In genomic region chr3:45479627-45480026, GRCh38 we compare ENCODE assay signal across 15 cellular contexts.
DNase-seq lines count a peak whose midpoint lies in the region; TF ChIP-seq lines count a peak whose summit lies in the region.
"Had no signal": no experiment of that assay in that cellular context is flagged by ENCODE, and none has a peak within 500 bp of the region (broad histone marks: within the 10 kb centered on the region; RNA-seq: fewer than 3 reads in every experiment).

No MANE protein-coding gene starts in this region.

- H2AFZ ChIP-seq in GM23248 (no peak overlapping the region), smooth muscle cell (ENCODE audit: low read depth) (no peak overlapping the region)

- TF ChIP-seq CTCF in fibroblast of villous mesenchyme (IDR thresholded peaks at IDR 0.05; ENCODE audit: insufficient read depth, low read depth, low read length) (no peak), smooth muscle cell (IDR thresholded peaks at IDR 0.05; ENCODE audit: borderline replicate concordance, insufficient read depth, poor library complexity, severe bottlenecking) (no peak), endothelial cell (IDR thresholded peaks at IDR 0.05; ENCODE audit: unreplicated experiment) (no peak)

- no peaks in the 10 kb centered on the region for H3K9me2 ChIP-seq in GM23248 (ENCODE audit: insufficient read depth)

- DNase-seq in GM23248 = peak; percentile 84
- peak; percentile 87 for DNase-seq in adipocyte (ENCODE audit: low read depth)
- peak; percentile 86 for DNase-seq in fibroblast of villous mesenchyme (ENCODE audit: low read depth)
- no peak for DNase-seq in smooth muscle cell (lab: John Stamatoyannopoulos, UW; ENCODE audit: unreplicated experiment)
- DNase-seq in GOT3 (lab: John Stamatoyannopoulos, UW) = no peak
- no peak for DNase-seq in NCI-H2196 treated with DMSO at 0.1 percent for 48 hours (lab: John Stamatoyannopoulos, UW; ENCODE audit: unreplicated experiment)
- DNase-seq in activated T-cell treated with anti-CD3 and anti-CD28 coated beads for 4 hours = no peak
- no peak for DNase-seq in endothelial cell (ENCODE audit: low spot score)
- DNase-seq: DMS79, hypothalamus, right cardiac atrium had no signal

- H3K4me2 ChIP-seq in GM23248 (ENCODE audit: unreplicated experiment) (peak overlapping the region; percentile 27), smooth muscle cell (no peak overlapping the region)

- H3K9me3 ChIP-seq in GM23248 (ENCODE audit: low read depth) (no peaks in the 10 kb centered on the region), adipocyte (ENCODE audit: control insufficient read depth, low read length) (peaks cover 6% of the 10 kb centered on the region), smooth muscle cell (replicated peaks; ENCODE audit: low read depth) (no peaks in the 10 kb centered on the region)

- H3K27me3 ChIP-seq in GM23248 (replicated peaks; ENCODE audit: insufficient read depth) (no peaks in the 10 kb centered on the region), adipocyte (replicated peaks; ENCODE audit: control insufficient read depth, insufficient read depth, low read length) (no peaks in the 10 kb centered on the region), smooth muscle cell (ENCODE audit: low read depth) (no peaks in the 10 kb centered on the region)
- H3K27me3 ChIP-seq: cardiac muscle cell, transverse colon had no signal

- H3K27me3 Mint-ChIP-seq in endothelial cell (ENCODE audit: unreplicated experiment) = no peaks in the 10 kb centered on the region

- peaks cover 31% of the 10 kb centered on the region for H3K4me1 ChIP-seq in GM23248 (ENCODE audit: insufficient read depth)
- H3K4me1 ChIP-seq in adipocyte (ENCODE audit: control insufficient read depth, insufficient read depth, low read length) = peaks cover 43% of the 10 kb centered on the region
- no peaks in the 10 kb centered on the region for H3K4me1 ChIP-seq in smooth muscle cell (ENCODE audit: low read depth)

- peaks cover 29% of the 10 kb centered on the region for H3F3A ChIP-seq in GM23248 (ENCODE audit: insufficient read depth)
- no peaks in the 10 kb centered on the region for H3F3A ChIP-seq in smooth muscle cell (ENCODE audit: low read depth)

- 49 to 53% methylated on average over 4 of the region's 4 CpGs for WGBS in GM23248 (ENCODE audit: low coverage in 1 of 2, low lambda C conversion rate in 2 of 2, missing lambda C conversion rate in 2 of 2), 2 experiments
- 73% methylated on average over 4 of the region's 4 CpGs for WGBS in smooth muscle cell (ENCODE audit: low lambda C conversion rate)

- no peak overlapping the region for H3K27ac Mint-ChIP-seq in endothelial cell (ENCODE audit: unreplicated experiment)
- H3K27ac Mint-ChIP-seq: mesothelial cell of epicardium had no signal

- H3K36me3 Mint-ChIP-seq in endothelial cell (ENCODE audit: low read depth, unreplicated experiment) = peaks cover 7% of the 10 kb centered on the region

- no peak overlapping the region for H3K4me3 Mint-ChIP-seq in endothelial cell (ENCODE audit: unreplicated experiment)
- H3K4me3 Mint-ChIP-seq: mesothelial cell of epicardium had no signal

- H3K9ac ChIP-seq in GM23248 (no peak overlapping the region), adipocyte (ENCODE audit: low read length) (peak overlapping the region; percentile 6), smooth muscle cell (ENCODE audit: low read depth) (no peak overlapping the region)

- no peaks in the 10 kb centered on the region for H3K4me1 Mint-ChIP-seq in endothelial cell (ENCODE audit: unreplicated experiment)

- no peaks in the 10 kb centered on the region for H3K79me2 ChIP-seq in GM23248 (ENCODE audit: insufficient read depth)
- H3K79me2 ChIP-seq in smooth muscle cell (ENCODE audit: low read depth) = no peaks in the 10 kb centered on the region

- H4K20me1 ChIP-seq in GM23248 (ENCODE audit: insufficient read depth) = no peaks in the 10 kb centered on the region
- no peaks in the 10 kb centered on the region for H4K20me1 ChIP-seq in smooth muscle cell (ENCODE audit: low read depth)

- H3K4me3 ChIP-seq in GM23248 = no peak overlapping the region
- H3K4me3 ChIP-seq in adipocyte (ENCODE audit: low read length) = no peak overlapping the region
- no peak overlapping the region for H3K4me3 ChIP-seq in fibroblast of villous mesenchyme (ENCODE audit: low read depth, low read length)
- H3K4me3 ChIP-seq in smooth muscle cell = no peak overlapping the region
- H3K4me3 ChIP-seq: cardiac muscle cell, K562, transverse colon had no signal

- no peaks in the 10 kb centered on the region for H3K9me3 Mint-ChIP-seq in endothelial cell (ENCODE audit: unreplicated experiment)

- H3K27ac ChIP-seq in GM23248 (peak overlapping the region; percentile 44), smooth muscle cell (ENCODE audit: low read depth) (peak overlapping the region; percentile 48)
- H3K27ac ChIP-seq: cardiac muscle cell had no signal

- in situ Hi-C loops in GM23248 (cut with MboI) = no loop called here

- H3K36me3 ChIP-seq in GM23248 (ENCODE audit: low read depth) = 0 out of 2 replicates have a peak, but pooled peaks cover 7% of the 10 kb centered on the region
- H3K36me3 ChIP-seq in adipocyte (ENCODE audit: control insufficient read depth, insufficient read depth, low read length, severe bottlenecking) = peaks cover 15% of the 10 kb centered on the region
- no peaks in the 10 kb centered on the region for H3K36me3 ChIP-seq in smooth muscle cell (ENCODE audit: low read depth)

Comparison
In these comparisons a context has a peak if more than half of its experiments do, and no peak if none do; other contexts are left out.
1. DNase-seq: peak in GM23248 (single experiment), adipocyte (single experiment) and fibroblast of villous mesenchyme (single experiment); none in smooth muscle cell (single experiment), GOT3 (single experiment), NCI-H2196 treated with DMSO at 0.1 percent for 48 hours (single experiment), activated T-cell treated with anti-CD3 and anti-CD28 coated beads for 4 hours (single experiment) and endothelial cell (single experiment).